ENCODE assay signal across 18 cellular contexts in genomic region chr2:236974206-236974605, GRCh38.
"Had no signal": no experiment of that assay in that cellular context is flagged by ENCODE, and none has a peak within 500 bp of the region (broad histone marks: within the 10 kb centered on the region; RNA-seq: fewer than 3 reads in every experiment).

No MANE protein-coding gene starts in this region.

- H3K36me3 Mint-ChIP-seq: activated naive CD8-positive, alpha-beta T cell treated with anti-CD3 and anti-CD28 coated beads for 36 hours; memory B cell had no signal

- H3K4me3 Mint-ChIP-seq: activated B cell treated with CpG ODN at 0.5 μM for 24 hours; activated CD4-positive, alpha-beta T cell treated with anti-CD3 and anti-CD28 coated beads for 36 hours; activated naive CD8-positive, alpha-beta T cell treated with anti-CD3 and anti-CD28 coated beads for 36 hours; activated T-cell treated with anti-CD3 and anti-CD28 coated beads, Interleukin-2, amount 50 U/mL, for 24 hours; activated T-helper 17 cell treated with anti-CD3 and anti-CD28 coated beads, Interleukin-2, amount 50 U/mL, for 72 hours; memory B cell; stimulated activated naive CD8-positive, alpha-beta T cell treated with anti-CD3 and anti-CD28 coated beads, Interleukin-15, Interleukin-2, amounts not matched to agents 100 ng/mL and 50 ng/mL, for 24 hours; T-helper 17 cell had no signal

- H3K9me3 ChIP-seq: colonic mucosa, esophagus squamous epithelium, gastrocnemius medialis, thyroid gland had no signal

- H3K27me3 Mint-ChIP-seq: activated CD4-positive, alpha-beta T cell treated with anti-CD3 and anti-CD28 coated beads for 36 hours; activated naive CD8-positive, alpha-beta T cell treated with anti-CD3 and anti-CD28 coated beads for 36 hours; stimulated activated naive CD8-positive, alpha-beta T cell treated with anti-CD3 and anti-CD28 coated beads, Interleukin-15, Interleukin-2, amounts not matched to agents 100 ng/mL and 50 ng/mL, for 24 hours had no signal

- H3K27ac Mint-ChIP-seq: activated B cell treated with CpG ODN at 0.5 μM for 24 hours; activated CD4-positive, alpha-beta T cell treated with anti-CD3 and anti-CD28 coated beads for 36 hours; activated naive CD8-positive, alpha-beta T cell treated with anti-CD3 and anti-CD28 coated beads for 36 hours; activated T-cell treated with anti-CD3 and anti-CD28 coated beads, Interleukin-2, amount 50 U/mL, for 24 hours; activated T-helper 17 cell treated with anti-CD3 and anti-CD28 coated beads, Interleukin-2, amount 50 U/mL, for 72 hours; memory B cell; nephron progenitor cell; stimulated activated naive CD8-positive, alpha-beta T cell treated with anti-CD3 and anti-CD28 coated beads, Interleukin-15, Interleukin-2, amounts not matched to agents 100 ng/mL and 50 ng/mL, for 24 hours; T-helper 17 cell had no signal

- H3K27me3 ChIP-seq: colonic mucosa, thyroid gland had no signal

- H3K4me3 ChIP-seq: colonic mucosa, esophagus squamous epithelium, gastrocnemius medialis, thyroid gland had no signal

- H3K4me1 Mint-ChIP-seq: activated B cell treated with CpG ODN at 0.5 μM for 24 hours had no signal

- H3K36me3 ChIP-seq: colonic mucosa, esophagus squamous epithelium, gastrocnemius medialis, thyroid gland had no signal

- H3K9me3 Mint-ChIP-seq: activated B cell treated with CpG ODN at 0.5 μM for 24 hours; activated naive CD8-positive, alpha-beta T cell treated with anti-CD3 and anti-CD28 coated beads for 36 hours; activated T-cell treated with anti-CD3 and anti-CD28 coated beads, Interleukin-2, amount 50 U/mL, for 24 hours; activated T-helper 17 cell treated with anti-CD3 and anti-CD28 coated beads, Interleukin-2, amount 50 U/mL, for 72 hours; memory B cell; nephron progenitor cell; stimulated activated naive CD8-positive, alpha-beta T cell treated with anti-CD3 and anti-CD28 coated beads, Interleukin-15, Interleukin-2, amounts not matched to agents 100 ng/mL and 50 ng/mL, for 24 hours had no signal

- H3K27ac ChIP-seq: colonic mucosa had no signal

- DNase-seq: activated B cell treated with CpG ODN at 0.5 μM for 24 hours; activated CD4-positive, alpha-beta T cell treated with anti-CD3 and anti-CD28 coated beads for 36 hours; activated CD4-positive, alpha-beta T cell treated with anti-CD3 and anti-CD28 coated beads, Interleukin-2, amount 50 U/mL, for 4 hours; activated CD8-positive, alpha-beta memory T cell treated with anti-CD3 and anti-CD28 coated beads, Interleukin-2, amount 50 U/mL, for 4 hours; activated naive CD8-positive, alpha-beta T cell treated with anti-CD3 and anti-CD28 coated beads for 36 hours; activated T-cell treated with anti-CD3 and anti-CD28 coated beads, Interleukin-2, amount 50 U/mL, for 24 hours; colonic mucosa; esophagus squamous epithelium; gastrocnemius medialis; hippocampal formation; nephron progenitor cell; posterior cingulate gyrus; substantia nigra; T-helper 17 cell; thyroid gland had no signal

- ATAC-seq: activated CD4-positive, alpha-beta T cell treated with anti-CD3 and anti-CD28 coated beads for 36 hours; activated T-helper 17 cell treated with anti-CD3 and anti-CD28 coated beads, Interleukin-2, amount 50 U/mL, for 72 hours; gastrocnemius medialis; T-helper 17 cell had no signal

- H3K4me1 ChIP-seq: colonic mucosa, gastrocnemius medialis had no signal
